In the genomic region with DNA sequence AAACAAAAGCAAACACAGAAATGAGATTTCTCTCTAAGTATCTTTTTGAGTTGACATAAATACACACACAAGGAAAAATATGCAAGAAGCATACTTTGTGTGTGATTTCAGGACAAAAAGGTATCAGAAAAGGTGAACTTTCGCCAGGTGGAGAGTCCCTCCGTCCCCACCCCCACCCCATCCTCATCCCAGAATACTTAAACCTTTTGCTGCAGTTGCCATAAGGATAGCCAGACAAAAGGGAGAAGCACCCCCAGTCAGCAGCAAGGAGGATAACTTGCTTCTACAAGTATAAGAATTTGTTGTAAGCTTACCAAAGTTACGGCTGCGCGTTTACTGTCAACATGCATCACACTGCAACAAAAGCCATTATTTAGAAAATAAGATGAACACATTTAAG, we compare ENCODE assay signal across 17 cellular contexts.
"Had no signal": no experiment of that assay in that cellular context is flagged by ENCODE, and none has a peak within 500 bp of the region (broad histone marks: within the 10 kb centered on the region; RNA-seq: fewer than 3 reads in every experiment).

No MANE protein-coding gene starts in this region.

- H3K36me3 ChIP-seq: colonic mucosa, neutrophil, sigmoid colon, thyroid gland, uterus had no signal

- H3K4me1 ChIP-seq: uterus had no signal

- H2AFZ ChIP-seq: hepatocyte had no signal

- H3K27ac ChIP-seq: colonic mucosa, foreskin keratinocyte, hepatocyte, neutrophil, sigmoid colon, skin epidermis, thyroid gland, upper lobe of left lung, uterus had no signal

- H3K9me3 ChIP-seq: colonic mucosa, neutrophil, sigmoid colon, thyroid gland, upper lobe of left lung, uterus had no signal

- H3K27me3 ChIP-seq: colonic mucosa, foreskin keratinocyte, hepatocyte, neutrophil, sigmoid colon, thyroid gland, upper lobe of left lung, uterus had no signal

- H3K4me3 Mint-ChIP-seq: naive thymus-derived CD4-positive, alpha-beta T cell; nephron progenitor cell had no signal

- DNase-seq: colonic mucosa; dermis blood vessel endothelial cell; foreskin keratinocyte; kidney; left cardiac atrium; left ventricle myocardium superior; naive thymus-derived CD4-positive, alpha-beta T cell; nephron progenitor cell; sigmoid colon; stimulated activated CD4-positive, alpha-beta T cell treated with anti-CD3 and anti-CD28 coated beads, Interleukin-2, amount 100 ng/mL, for 24 hours; stimulated activated naive CD4-positive, alpha-beta T cell treated with Interleukin-2 at 50 U/mL for 16 hours; thyroid gland; upper lobe of left lung; uterus had no signal

- H3K4me2 ChIP-seq: hepatocyte had no signal

- H3K9me3 Mint-ChIP-seq: naive thymus-derived CD4-positive, alpha-beta T cell; nephron progenitor cell had no signal

- H3K4me3 ChIP-seq: colonic mucosa, hepatocyte, sigmoid colon, skin epidermis, thyroid gland, upper lobe of left lung, uterus had no signal

- H3K27ac Mint-ChIP-seq: naive thymus-derived CD4-positive, alpha-beta T cell; nephron progenitor cell had no signal
